In the genomic region with DNA sequence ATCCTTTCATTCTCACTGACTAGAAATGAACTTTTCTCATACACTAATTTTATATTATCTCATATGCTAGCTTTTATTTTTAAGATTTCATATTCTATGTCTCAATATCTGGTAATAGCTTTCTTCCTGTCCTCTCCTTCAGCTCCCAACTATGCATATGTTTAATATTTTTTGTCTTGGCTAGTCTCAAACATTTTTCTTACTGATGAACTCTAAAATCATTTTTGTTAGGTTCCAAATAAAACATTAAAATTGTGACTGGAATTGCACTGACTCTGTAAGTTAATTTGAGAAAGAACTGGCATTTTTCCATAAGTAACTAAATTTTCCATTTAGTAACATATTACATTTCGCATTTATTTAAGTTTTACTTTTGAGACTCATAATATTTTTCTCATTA, we compare ENCODE assay signal across 28 cellular contexts.
"Had no signal": no experiment of that assay in that cellular context is flagged by ENCODE, and none has a peak within 500 bp of the region (broad histone marks: within the 10 kb centered on the region; RNA-seq: fewer than 3 reads in every experiment).

No MANE protein-coding gene starts in this region.

- DNase-seq: activated CD4-positive, alpha-beta memory T cell treated with anti-CD3 and anti-CD28 coated beads, Interleukin-2, amount 10 ng/mL, durations not matched to agents 7 days and 5 days; activated CD4-positive, alpha-beta T cell treated with anti-CD3 and anti-CD28 coated beads for 1 hour; activated CD4-positive, alpha-beta T cell treated with anti-CD3 and anti-CD28 coated beads for 4 hours; activated CD4-positive, alpha-beta T cell treated with anti-CD3 and anti-CD28 coated beads, Interleukin-2, amount 10 ng/mL, durations not matched to agents 7 days and 5 days; activated CD4-positive, alpha-beta T cell treated with anti-CD3 and anti-CD28 coated beads, Interleukin-2, amount 50 U/mL, for 4 hours; activated CD8-positive, alpha-beta memory T cell treated with anti-CD3 and anti-CD28 coated beads, Interleukin-2, amount 50 U/mL, for 48 hours; activated effector memory CD4-positive, alpha-beta T cell treated with Interleukin-2 at 50 U/mL for 16 hours; activated gamma-delta T cell treated with Interleukin-2 at 50 U/mL for 16 hours; activated naive CD4-positive, alpha-beta T cell treated with anti-CD3 and anti-CD28 coated beads, Interleukin-2, amount 50 U/mL, for 16 hours; activated naive CD4-positive, alpha-beta T cell treated with Interleukin-2 at 50 U/mL for 16 hours; activated T-cell treated with anti-CD3 and anti-CD28 coated beads for 4 hours; activated T-cell treated with anti-CD3 and anti-CD28 coated beads, Interleukin-2, amount 50 U/mL, for 4 hours; adrenal gland; amygdala; aorta; body of pancreas; caudate nucleus; colonic mucosa; effector CD8-positive, alpha-beta T cell; esophagus squamous epithelium; foreskin melanocyte; head of caudate nucleus; T-helper 2 cell had no signal

- H3K9me3 ChIP-seq: body of pancreas, colonic mucosa, esophagus squamous epithelium had no signal

- H3K27ac Mint-ChIP-seq: activated CD4-positive, alpha-beta memory T cell treated with anti-CD3 and anti-CD28 coated beads, Interleukin-2, amount 10 ng/mL, durations not matched to agents 7 days and 5 days; activated CD4-positive, alpha-beta T cell treated with anti-CD3 and anti-CD28 coated beads, Interleukin-2, amount 10 ng/mL, durations not matched to agents 7 days and 5 days; activated naive CD8-positive, alpha-beta T cell; activated T-helper 17 cell treated with anti-CD3 and anti-CD28 coated beads, Interleukin-2, amount 50 U/mL, for 72 hours had no signal

- H3K36me3 Mint-ChIP-seq: activated naive CD8-positive, alpha-beta T cell had no signal

- H3K4me1 Mint-ChIP-seq: activated CD4-positive, alpha-beta memory T cell treated with anti-CD3 and anti-CD28 coated beads, Interleukin-2, amount 10 ng/mL, durations not matched to agents 7 days and 5 days; activated CD4-positive, alpha-beta T cell treated with anti-CD3 and anti-CD28 coated beads, Interleukin-2, amount 10 ng/mL, durations not matched to agents 7 days and 5 days; activated T-helper 17 cell treated with anti-CD3 and anti-CD28 coated beads, Interleukin-2, amount 50 U/mL, for 72 hours had no signal

- H3K4me1 ChIP-seq: adrenal gland, body of pancreas, colonic mucosa, esophagus squamous epithelium had no signal

- H3K27me3 Mint-ChIP-seq: activated CD4-positive, alpha-beta memory T cell treated with anti-CD3 and anti-CD28 coated beads, Interleukin-2, amount 10 ng/mL, durations not matched to agents 7 days and 5 days; activated naive CD8-positive, alpha-beta T cell; activated T-helper 17 cell treated with anti-CD3 and anti-CD28 coated beads, Interleukin-2, amount 50 U/mL, for 72 hours had no signal

- H3K9me3 Mint-ChIP-seq: activated CD4-positive, alpha-beta memory T cell treated with anti-CD3 and anti-CD28 coated beads, Interleukin-2, amount 10 ng/mL, durations not matched to agents 7 days and 5 days; activated CD4-positive, alpha-beta T cell treated with anti-CD3 and anti-CD28 coated beads, Interleukin-2, amount 10 ng/mL, durations not matched to agents 7 days and 5 days; activated T-cell treated with anti-CD3 and anti-CD28 coated beads, Interleukin-2, amount 50 U/mL, for 4 hours; activated T-helper 17 cell treated with anti-CD3 and anti-CD28 coated beads, Interleukin-2, amount 50 U/mL, for 72 hours had no signal

- H3K27me3 ChIP-seq: adrenal gland, body of pancreas, colonic mucosa, esophagus squamous epithelium had no signal

- ATAC-seq: activated T-cell treated with anti-CD3 and anti-CD28 coated beads, Interleukin-2, amount 50 U/mL, for 4 hours; activated T-helper 17 cell treated with anti-CD3 and anti-CD28 coated beads, Interleukin-2, amount 50 U/mL, for 72 hours; body of pancreas had no signal

- H3K4me3 Mint-ChIP-seq: activated CD4-positive, alpha-beta memory T cell treated with anti-CD3 and anti-CD28 coated beads, Interleukin-2, amount 10 ng/mL, durations not matched to agents 7 days and 5 days; activated CD4-positive, alpha-beta T cell treated with anti-CD3 and anti-CD28 coated beads, Interleukin-2, amount 10 ng/mL, durations not matched to agents 7 days and 5 days; activated naive CD8-positive, alpha-beta T cell; activated T-cell treated with anti-CD3 and anti-CD28 coated beads, Interleukin-2, amount 50 U/mL, for 4 hours; activated T-helper 17 cell treated with anti-CD3 and anti-CD28 coated beads, Interleukin-2, amount 50 U/mL, for 72 hours had no signal

- H3K4me3 ChIP-seq: adrenal gland, body of pancreas, colonic mucosa, esophagus squamous epithelium had no signal

- H3K27ac ChIP-seq: adrenal gland, body of pancreas, colonic mucosa, epithelial cell of prostate, esophagus squamous epithelium had no signal

- FAIRE-seq: endometrium, endothelial cell of umbilical vein had no signal

- H3K36me3 ChIP-seq: adrenal gland, colonic mucosa, esophagus squamous epithelium had no signal
